Comparison of ENCODE assay signal across 8 cellular contexts in the genomic region with DNA sequence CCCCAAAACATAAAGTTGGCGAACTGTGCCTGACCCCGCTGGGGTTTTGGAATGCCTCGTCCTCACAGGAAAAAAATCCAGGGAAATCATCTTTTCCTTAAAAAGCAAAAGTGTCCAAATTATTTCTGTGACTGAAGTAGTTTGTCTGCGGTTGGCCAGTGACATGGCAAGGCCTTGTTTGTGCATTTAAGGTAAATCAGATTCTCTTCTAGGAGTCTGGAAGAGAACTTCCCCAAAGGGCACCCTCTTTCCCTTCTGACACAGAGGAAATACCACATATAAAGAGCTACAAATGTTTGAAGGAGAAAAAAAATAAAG. TPM values are rescaled to one million over a fixed set of nuclear protein-coding genes. Genes with fewer than 3 reads are reported as not detected.
DNase-seq lines count a peak whose midpoint lies in the region; ATAC-seq and TF ChIP-seq lines count a peak whose summit lies in the region.

No MANE protein-coding gene starts in this region.

- H3K9ac ChIP-seq in liver (ENCODE audit: low read depth in 1 of 2, low read length in 2 of 2) = peak overlapping the region; percentile 45 to 81

- TF ChIP-seq CTCF in liver (IDR thresholded peaks at IDR 0.05; ENCODE audit: low read depth, low read length, missing input control) (no peak), thyroid gland (IDR thresholded peaks at IDR 0.05) (no peak)

- TF ChIP-seq RAD21 in liver (IDR thresholded peaks at IDR 0.05) = peak in 1 of 2 donors; percentile 14

- H3K4me1 Mint-ChIP-seq in activated CD8-positive, alpha-beta memory T cell treated with anti-CD3 and anti-CD28 coated beads, Interleukin-2, amount 10 ng/mL, durations not matched to agents 7 days and 5 days = peaks cover 11% of the 10 kb centered on the region

- H3K4me3 Mint-ChIP-seq in activated CD8-positive, alpha-beta memory T cell treated with anti-CD3 and anti-CD28 coated beads, Interleukin-2, amount 10 ng/mL, durations not matched to agents 7 days and 5 days = peak overlapping the region; percentile 90

- peaks cover 2% of the 10 kb centered on the region for H3K36me3 Mint-ChIP-seq in activated CD8-positive, alpha-beta memory T cell treated with anti-CD3 and anti-CD28 coated beads, Interleukin-2, amount 10 ng/mL, durations not matched to agents 7 days and 5 days

- H3K27me3 Mint-ChIP-seq in activated CD8-positive, alpha-beta memory T cell treated with anti-CD3 and anti-CD28 coated beads, Interleukin-2, amount 10 ng/mL, durations not matched to agents 7 days and 5 days = no peaks in the 10 kb centered on the region

- H3K27ac ChIP-seq in angular gyrus (ENCODE audit: low read depth, low read length) (peak overlapping the region; percentile 71), liver (ENCODE audit: low read depth in 1 of 2, low read length in 2 of 2) (peak overlapping the region; percentile 82 to 92), thyroid gland (peak overlapping the region in 2 of 3 donors; percentile 8 to 42)

- WGBS in liver = 3% methylated on average over 4 of the region's 4 CpGs
- WGBS in thyroid gland, 2 donors = 9 to 20% methylated on average over 4 of the region's 4 CpGs

- no peak overlapping the region for H3K27ac Mint-ChIP-seq in activated CD8-positive, alpha-beta memory T cell treated with anti-CD3 and anti-CD28 coated beads, Interleukin-2, amount 10 ng/mL, durations not matched to agents 7 days and 5 days

- DNase-seq in activated CD8-positive, alpha-beta memory T cell treated with anti-CD3 and anti-CD28 coated beads, Interleukin-2, amount 10 ng/mL, durations not matched to agents 7 days and 5 days = no peak
- no peak for DNase-seq in activated CD8-positive, alpha-beta memory T cell treated with anti-CD3 and anti-CD28 coated beads, Interleukin-2, amount 50 U/mL, for 48 hours
- DNase-seq in thyroid gland = no peak
- no peak for DNase-seq in KBM-7
- DNase-seq in NCI-H526 treated with DMSO at 0.1 percent for 48 hours (lab: John Stamatoyannopoulos, UW) = no peak
- no peak for DNase-seq in NCI-H1436 treated with DMSO at 0.1 percent for 48 hours (lab: John Stamatoyannopoulos, UW)

- H3K4me1 ChIP-seq in liver (ENCODE audit: control insufficient read depth in 4 of 4, insufficient read depth in 4 of 4, low read length in 3 of 4) = peaks cover 0 to 16% (median under 1%) of the 10 kb centered on the region in 4 donors
- H3K4me1 ChIP-seq in thyroid gland = peaks cover 0 to 10% of the 10 kb centered on the region in 2 donors

- H3K9me3 Mint-ChIP-seq in activated CD8-positive, alpha-beta memory T cell treated with anti-CD3 and anti-CD28 coated beads, Interleukin-2, amount 10 ng/mL, durations not matched to agents 7 days and 5 days (ENCODE audit: low read depth) = no peaks in the 10 kb centered on the region

- no peaks in the 10 kb centered on the region for H3K27me3 ChIP-seq in liver (ENCODE audit: control insufficient read depth in 4 of 4, insufficient read depth in 4 of 4, low read length in 3 of 4)
- H3K27me3 ChIP-seq in thyroid gland = no peaks in the 10 kb centered on the region

- in situ Hi-C loops in KBM-7 (cut with MboI; ENCODE audit: low pct_unique_long_range_greater_than_20kb, low sequenced_read_pairs) = no loop called here

- intact Hi-C loops in thyroid gland (cut with DNase I) = loop anchor here (5.0 kb wide), 1 partner anchor 205 kb away; the partner anchor contains the start of gene CNDP2

- TF ChIP-seq POLR2A in thyroid gland (IDR thresholded peaks at IDR 0.05) = no peak

- H3K4me3 ChIP-seq in liver (ENCODE audit: low read depth in 1 of 3, low read length in 3 of 3) = peak overlapping the region in 2 of 3 donors; percentile 4 to 26
- peak overlapping the region; percentile 2 to 72 (median 33) for H3K4me3 ChIP-seq in thyroid gland (replicated peaks in 1 of 3)

- no peak for ATAC-seq in activated CD8-positive, alpha-beta memory T cell treated with anti-CD3 and anti-CD28 coated beads, Interleukin-2, amount 10 ng/mL, durations not matched to agents 7 days and 5 days

- CTCF ChIA-PET in activated CD8-positive, alpha-beta memory T cell treated with anti-CD3 and anti-CD28 coated beads, Interleukin-2, amount 10 ng/mL, durations not matched to agents 7 days and 5 days (lab: Charles Lee) = interaction anchor here (0.8 kb wide), 1 partner anchor 50 kb away, joined by 3 read pairs; no protein-coding TSS in a partner anchor

- H3K36me3 ChIP-seq in liver (ENCODE audit: control insufficient read depth in 4 of 4, insufficient read depth in 3 of 4, low read depth in 1 of 4, low read length in 3 of 4) = peaks cover 0 to 4% (median 2%) of the 10 kb centered on the region in 4 donors
- no peaks in the 10 kb centered on the region for H3K36me3 ChIP-seq in thyroid gland

- H3K9me3 ChIP-seq in liver (ENCODE audit: control insufficient read depth in 4 of 4, low read length in 3 of 4) (no peaks in the 10 kb centered on the region), thyroid gland (no peaks in the 10 kb centered on the region)

TF ChIP-seq in liver, 16 proteins besides CTCF, POLR2A, EP300 and RAD21:
- TF ChIP-seq JUND (IDR thresholded peaks at IDR 0.05) (peak in 1 of 2 donors; percentile 16), FOXA2 (IDR thresholded peaks at IDR 0.05) (no peak), GABPA (IDR thresholded peaks at IDR 0.05 in 1 of 2, conservative IDR thresholded peaks at IDR 0.05 in 1 of 2) (no peak)

RNA-seq across cellular contexts. Expression of gene CYB5A, which starts 0.7 kb away (rescaled TPM):
- 10 to 100 TPM; 27.1 to 35.6 TPM for total RNA-seq in activated CD8-positive, alpha-beta memory T cell treated with anti-CD3 and anti-CD28 coated beads, Interleukin-2, amount 10 ng/mL, durations not matched to agents 7 days and 5 days
- total RNA-seq in liver (100 to 1,000 TPM; 277 to 605 TPM), thyroid gland (10 to 100 TPM; 45.7 to 95.3 (median 64.5) TPM)
- polyA plus RNA-seq in liver = 1,000 to 10,000 TPM; 1,639 to 2,022 TPM

RNA-seq across cellular contexts. Expression of gene C18orf63, which starts 23.1 kb away (rescaled TPM):
- total RNA-seq in activated CD8-positive, alpha-beta memory T cell treated with anti-CD3 and anti-CD28 coated beads, Interleukin-2, amount 10 ng/mL, durations not matched to agents 7 days and 5 days = not detected
- total RNA-seq in liver = not detected
- not detected for polyA plus RNA-seq in liver
- total RNA-seq in thyroid gland = not detected

Comparison
In these comparisons a context has a peak if more than half of its experiments do, and no peak if none do; other contexts are left out.
1. H3K27ac ChIP-seq: peak in every context shown above with its lines; median percentile 87 in liver; 71 in angular gyrus; 25 in thyroid gland.